In genomic region chr3:24242012-24242698, GRCh38 we compare ENCODE assay signal across 10 cellular contexts.
DNase-seq lines count a peak whose midpoint lies in the region; ATAC-seq and TF ChIP-seq lines count a peak whose summit lies in the region.
"Had no signal": no experiment of that assay in that cellular context is flagged by ENCODE, and none has a peak within 500 bp of the region (broad histone marks: within the 10 kb centered on the region; RNA-seq: fewer than 3 reads in every experiment).

No MANE protein-coding gene starts in this region.

- no peak overlapping the region for H3K9ac ChIP-seq in subcutaneous abdominal adipose tissue (ENCODE audit: low read length in 5 of 5)

- intact Hi-C loops in CD4-positive, alpha-beta memory T cell (cut with micrococcal nuclease): no loop called here
- intact Hi-C loops in CD8-positive, alpha-beta T cell (cut with DNase I, micrococcal nuclease): no loop called here

- H3K36me3 ChIP-seq in MG63 (no peaks in the 10 kb centered on the region), subcutaneous abdominal adipose tissue (ENCODE audit: control insufficient read depth in 5 of 5, insufficient read depth in 5 of 5, low read length in 5 of 5) (no peaks in the 10 kb centered on the region)
- H3K36me3 ChIP-seq in CD4-positive, alpha-beta memory T cell (ENCODE audit: insufficient read depth, low read length): no peaks in the 10 kb centered on the region
- no peaks in the 10 kb centered on the region for H3K36me3 ChIP-seq in CD8-positive, alpha-beta T cell (ENCODE audit: insufficient read depth, low read length)

- no peak overlapping the region for H3K4me3 ChIP-seq in MG63
- peak overlapping the region in 2 of 5 donors; percentile 4 to 7 for H3K4me3 ChIP-seq in subcutaneous abdominal adipose tissue (ENCODE audit: low read depth in 1 of 5, low read length in 5 of 5)
- H3K4me3 ChIP-seq in CD4-positive, alpha-beta memory T cell (ENCODE audit: low read length in 2 of 2): no peak overlapping the region
- no peak overlapping the region for H3K4me3 ChIP-seq in CD8-positive, alpha-beta T cell (ENCODE audit: low read depth, low read length)

- DNase-seq in MG63 (peak; percentile 84), glomerular endothelial cell (ENCODE audit: extremely low read depth, low read depth, low spot score) (peak; percentile 88)
- DNase-seq in activated CD4-positive, alpha-beta T cell treated with anti-CD3 and anti-CD28 coated beads, Interleukin-2, amount 50 U/mL, for 4 hours: no peak
- DNase-seq in CD4-positive, alpha-beta memory T cell: no peak
- no peak for DNase-seq in CD8-positive, alpha-beta T cell
- DNase-seq: activated CD4-positive, alpha-beta T cell treated with anti-CD3 and anti-CD28 coated beads, Interleukin-2, amount 10 ng/mL, durations not matched to agents 24 days and 14 days; effector memory CD8-positive, alpha-beta T cell; NCI-H1694 had no signal

- ATAC-seq in CD8-positive, alpha-beta T cell: no peak
- ATAC-seq: effector memory CD8-positive, alpha-beta T cell had no signal

- H3K27ac ChIP-seq in angular gyrus (ENCODE audit: low read depth, low read length) (peak overlapping the region; percentile 29), subcutaneous abdominal adipose tissue (ENCODE audit: low read depth, low read length) (peak overlapping the region; percentile 69)
- H3K27ac ChIP-seq in CD4-positive, alpha-beta memory T cell (ENCODE audit: low read depth, low read length): no peak overlapping the region
- H3K27ac ChIP-seq in CD8-positive, alpha-beta T cell (ENCODE audit: low read depth, low read length): no peak overlapping the region

- no peaks in the 10 kb centered on the region for H3K27me3 ChIP-seq in MG63
- H3K27me3 ChIP-seq in subcutaneous abdominal adipose tissue (ENCODE audit: control insufficient read depth in 5 of 5, insufficient read depth in 4 of 5, low read length in 5 of 5): no peaks in the 10 kb centered on the region
- no peaks in the 10 kb centered on the region for H3K27me3 ChIP-seq in CD4-positive, alpha-beta memory T cell (ENCODE audit: insufficient read depth, low read length)
- no peaks in the 10 kb centered on the region for H3K27me3 ChIP-seq in CD8-positive, alpha-beta T cell (ENCODE audit: insufficient read depth, low read length)

- H3K4me3 Mint-ChIP-seq in CD4-positive, alpha-beta memory T cell: no peak overlapping the region
- no peak overlapping the region for H3K4me3 Mint-ChIP-seq in CD8-positive, alpha-beta T cell
- H3K4me3 Mint-ChIP-seq: activated CD4-positive, alpha-beta T cell treated with anti-CD3 and anti-CD28 coated beads, Interleukin-2, amount 10 ng/mL, durations not matched to agents 24 days and 14 days; effector memory CD8-positive, alpha-beta T cell had no signal

- peaks cover 0 to 2% (median 0%) of the 10 kb centered on the region in 8 donors for H3K9me3 Mint-ChIP-seq in CD4-positive, alpha-beta memory T cell
- no peaks in the 10 kb centered on the region for H3K9me3 Mint-ChIP-seq in CD8-positive, alpha-beta T cell
- H3K9me3 Mint-ChIP-seq: activated CD4-positive, alpha-beta T cell treated with anti-CD3 and anti-CD28 coated beads, Interleukin-2, amount 10 ng/mL, durations not matched to agents 24 days and 14 days; effector memory CD8-positive, alpha-beta T cell had no signal

- peaks cover 3 to 5% of the 10 kb centered on the region in 2 donors for H3K27me3 Mint-ChIP-seq in CD4-positive, alpha-beta memory T cell
- H3K27me3 Mint-ChIP-seq in CD8-positive, alpha-beta T cell (ENCODE audit: low read depth): peaks cover 2% of the 10 kb centered on the region

- no peaks in the 10 kb centered on the region for H3K9me3 ChIP-seq in MG63
- no peaks in the 10 kb centered on the region for H3K9me3 ChIP-seq in subcutaneous abdominal adipose tissue (ENCODE audit: control insufficient read depth in 5 of 5, low read length in 5 of 5)
- no peaks in the 10 kb centered on the region for H3K9me3 ChIP-seq in CD4-positive, alpha-beta memory T cell (ENCODE audit: control insufficient read depth in 1 of 2, low read length in 2 of 2)
- no peaks in the 10 kb centered on the region for H3K9me3 ChIP-seq in CD8-positive, alpha-beta T cell (ENCODE audit: low read length)

- H3K36me3 Mint-ChIP-seq in CD4-positive, alpha-beta memory T cell: no peaks in the 10 kb centered on the region
- H3K36me3 Mint-ChIP-seq in CD8-positive, alpha-beta T cell: no peaks in the 10 kb centered on the region

- CTCF ChIA-PET in CD4-positive, alpha-beta memory T cell (lab: Charles Lee; ENCODE audit: partially characterized antibody): interaction anchor here (1.2 kb wide), 2 partner anchors 17 kb away, joined by 3 read pairs; no protein-coding TSS in a partner anchor
- CTCF ChIA-PET in CD8-positive, alpha-beta T cell (lab: Charles Lee): interaction anchor here (1.5 kb wide), 1 partner anchor 354 kb away, joined by 3 read pairs; no protein-coding TSS in a partner anchor

- POLR2A ChIA-PET in CD4-positive, alpha-beta memory T cell (lab: Charles Lee; ENCODE audit: partially characterized antibody): no interaction called here
- POLR2A ChIA-PET in CD8-positive, alpha-beta T cell (lab: Charles Lee): no interaction called here

- H3K4me1 ChIP-seq in subcutaneous abdominal adipose tissue (ENCODE audit: control insufficient read depth in 5 of 5, insufficient read depth in 5 of 5, low read length in 5 of 5): peaks cover 4 to 47% (median 29%) of the 10 kb centered on the region in 5 donors
- H3K4me1 ChIP-seq in CD4-positive, alpha-beta memory T cell (ENCODE audit: insufficient read depth, low read length): no peaks in the 10 kb centered on the region
- H3K4me1 ChIP-seq in CD8-positive, alpha-beta T cell (ENCODE audit: insufficient read depth, low read length): no peaks in the 10 kb centered on the region

- no peak for TF ChIP-seq CTCF in CD8-positive, alpha-beta T cell (IDR thresholded peaks at IDR 0.05)

- no peaks in the 10 kb centered on the region for H3K4me1 Mint-ChIP-seq in CD4-positive, alpha-beta memory T cell
- H3K4me1 Mint-ChIP-seq in CD8-positive, alpha-beta T cell (ENCODE audit: low read depth): no peaks in the 10 kb centered on the region
- H3K4me1 Mint-ChIP-seq: activated CD4-positive, alpha-beta T cell treated with anti-CD3 and anti-CD28 coated beads, Interleukin-2, amount 10 ng/mL, durations not matched to agents 24 days and 14 days had no signal

- no peak overlapping the region for H3K27ac Mint-ChIP-seq in CD4-positive, alpha-beta memory T cell
- H3K27ac Mint-ChIP-seq in CD8-positive, alpha-beta T cell: no peak overlapping the region
- H3K27ac Mint-ChIP-seq: activated CD4-positive, alpha-beta T cell treated with anti-CD3 and anti-CD28 coated beads, Interleukin-2, amount 10 ng/mL, durations not matched to agents 24 days and 14 days; effector memory CD8-positive, alpha-beta T cell had no signal

Comparison
In these comparisons a context has a peak if more than half of its experiments do, and no peak if none do; other contexts are left out.
1. DNase-seq: peak in MG63 (single experiment) and glomerular endothelial cell (single experiment); none in activated CD4-positive, alpha-beta T cell treated with anti-CD3 and anti-CD28 coated beads, Interleukin-2, amount 50 U/mL, for 4 hours (0 of 2), CD4-positive, alpha-beta memory T cell (0 of 5) and CD8-positive, alpha-beta T cell (0 of 7).
2. H3K27ac ChIP-seq: peak in angular gyrus (single experiment) and subcutaneous abdominal adipose tissue (single experiment); none in CD4-positive, alpha-beta memory T cell (single experiment) and CD8-positive, alpha-beta T cell (single experiment).